In the genomic region with DNA sequence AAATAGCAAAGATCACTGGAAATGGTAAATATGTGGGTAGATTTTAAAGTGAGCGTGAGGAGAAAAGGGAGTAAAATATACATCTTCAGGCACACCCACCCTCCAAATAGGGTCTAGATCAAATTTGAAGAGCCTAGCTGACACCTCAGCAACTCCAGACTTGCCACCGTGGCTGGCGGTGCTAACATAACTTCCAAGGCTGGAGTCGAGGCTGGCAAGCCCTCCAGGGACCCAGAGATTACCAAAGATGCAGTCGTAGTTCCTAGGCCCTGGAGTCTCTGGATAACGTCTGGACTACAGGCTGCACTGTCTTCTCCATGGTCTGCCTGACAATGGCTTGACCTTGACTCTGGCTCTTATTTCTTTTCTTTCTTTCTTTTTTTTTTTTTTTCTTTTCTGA, we compare ENCODE assay signal across 30 cellular contexts. TPM values are rescaled to one million over a fixed set of nuclear protein-coding genes. Genes with fewer than 3 reads are reported as not detected.
"Had no signal": no experiment of that assay in that cellular context is flagged by ENCODE, and none has a peak within 500 bp of the region (broad histone marks: within the 10 kb centered on the region; RNA-seq: fewer than 3 reads in every experiment).

No MANE protein-coding gene starts in this region.

- H3K9me3 Mint-ChIP-seq: dendritic cell treated with granulocyte-macrophage colony-stimulating factor and Interleukin-4, amounts not matched to agents 40 ng/mL and 50 ng/mL, for 4 days; natural killer cell treated with Interleukin-12 subunit alpha and Interleukin-12 subunit beta and Interleukin-15 and Interleukin-18, amount 100 ng/mL, for 72 hours had no signal

- H3K9me3 ChIP-seq: colonic mucosa, esophagus squamous epithelium, mucosa of descending colon, neutrophil, right lobe of liver, stomach, thyroid gland had no signal

- H3K27ac ChIP-seq: colonic mucosa, heart right ventricle, left lung, neutrophil, parathyroid adenoma, right lobe of liver, stomach, thyroid gland had no signal

- FAIRE-seq: endometrium, islet of Langerhans, small intestine had no signal

- ATAC-seq: heart right ventricle; left cardiac atrium; left lung; mucosa of descending colon; natural killer cell treated with Interleukin-12 subunit alpha and Interleukin-12 subunit beta and Interleukin-15 and Interleukin-18, amount 100 ng/mL, for 72 hours; right lobe of liver had no signal

- H3K36me3 ChIP-seq: colonic mucosa, esophagus squamous epithelium, heart right ventricle, left lung, neutrophil, right lobe of liver, stomach, thyroid gland had no signal

- DNase-seq: colonic mucosa; effector memory CD4-positive, alpha-beta T cell; erythroblast; esophagus squamous epithelium; foreskin melanocyte; glutamatergic neuron; heart right ventricle; hippocampal formation; left cardiac atrium; left lung; mesenchymal stem cell; mucosa of descending colon; naive B cell; right lobe of liver; small intestine; stimulated activated CD4-positive, alpha-beta T cell treated with anti-CD3 and anti-CD28 coated beads, Interleukin-15, amount 100 ng/mL, for 24 hours; stimulated activated CD4-positive, alpha-beta T cell treated with anti-CD3 and anti-CD28 coated beads, Interleukin-2, amount 100 ng/mL, for 48 hours; stimulated activated naive CD4-positive, alpha-beta T cell; stomach; thyroid gland had no signal

- H3K27ac Mint-ChIP-seq: dendritic cell treated with granulocyte-macrophage colony-stimulating factor and Interleukin-4, amounts not matched to agents 40 ng/mL and 50 ng/mL, for 4 days; mesothelial cell of epicardium; natural killer cell treated with Interleukin-12 subunit alpha and Interleukin-12 subunit beta and Interleukin-15 and Interleukin-18, amount 100 ng/mL, for 72 hours; progenitor cell of endocrine pancreas; type B pancreatic cell had no signal

- H3K4me3 ChIP-seq: colonic mucosa, esophagus squamous epithelium, heart right ventricle, left lung, mucosa of descending colon, right lobe of liver, stomach, thyroid gland had no signal

- H3K79me2 ChIP-seq: parathyroid adenoma had no signal

- H3K36me3 Mint-ChIP-seq: mesothelial cell of epicardium, type B pancreatic cell had no signal

- H2AFZ ChIP-seq: parathyroid adenoma had no signal

- H3K4me1 ChIP-seq: colonic mucosa, left lung, parathyroid adenoma, right lobe of liver, thyroid gland had no signal

- H3K27me3 ChIP-seq: colonic mucosa, esophagus squamous epithelium, right lobe of liver, thyroid gland had no signal

- H3K9ac ChIP-seq: parathyroid adenoma had no signal

- H3K4me3 Mint-ChIP-seq: dendritic cell treated with granulocyte-macrophage colony-stimulating factor and Interleukin-4, amounts not matched to agents 40 ng/mL and 50 ng/mL, for 4 days; mesothelial cell of epicardium; natural killer cell treated with Interleukin-12 subunit alpha and Interleukin-12 subunit beta and Interleukin-15 and Interleukin-18, amount 100 ng/mL, for 72 hours; neural crest cell; type B pancreatic cell had no signal

RNA-seq across cellular contexts. Expression of gene TUBB2B, which starts 22.5 kb away (rescaled TPM):
- total RNA-seq: natural killer cell treated with Interleukin-12 subunit alpha and Interleukin-12 subunit beta and Interleukin-15 and Interleukin-18, amount 100 ng/mL, for 72 hours had no signal
